ENCODE assay signal across 14 cellular contexts in the genomic region with DNA sequence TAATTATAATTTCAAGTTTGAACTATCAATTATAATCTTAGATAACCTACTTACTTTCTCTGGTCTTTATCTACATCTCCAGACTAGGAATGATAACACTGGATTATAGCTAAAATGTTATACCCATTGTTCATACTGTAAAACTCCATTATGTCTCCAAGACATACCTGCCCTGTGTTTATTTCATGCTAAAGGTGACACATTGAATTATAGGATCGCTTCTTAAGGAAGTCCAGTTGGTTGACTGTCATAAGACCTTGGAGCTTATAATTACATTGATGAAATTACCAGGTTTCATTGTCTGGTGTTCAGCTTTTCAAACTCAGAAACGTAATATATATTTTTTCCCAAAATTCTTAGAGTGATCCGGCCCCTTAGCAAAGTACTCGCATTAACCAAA. TPM values are rescaled to one million over a fixed set of nuclear protein-coding genes. Genes with fewer than 3 reads are reported as not detected.
DNase-seq lines count a peak whose midpoint lies in the region; ATAC-seq and TF ChIP-seq lines count a peak whose summit lies in the region.
"Had no signal": no experiment of that assay in that cellular context is flagged by ENCODE, and none has a peak within 500 bp of the region (broad histone marks: within the 10 kb centered on the region; RNA-seq: fewer than 3 reads in every experiment).

No MANE protein-coding gene starts in this region.

- H3K36me3 ChIP-seq in PC-9 (ENCODE audit: low read depth) (peaks cover 18% of the 10 kb centered on the region), mucosa of descending colon (ENCODE audit: low read depth) (no peaks in the 10 kb centered on the region), smooth muscle cell (ENCODE audit: low read depth) (no peaks in the 10 kb centered on the region)

- no peak for DNase-seq in HFFc6
- DNase-seq in PC-9, result no peak
- no peak for DNase-seq in mucosa of descending colon
- DNase-seq in smooth muscle cell (lab: John Stamatoyannopoulos, UW; ENCODE audit: unreplicated experiment), result no peak
- DNase-seq in NCI-H2196 (lab: John Stamatoyannopoulos, UW; ENCODE audit: unreplicated experiment), result no peak
- no peak for DNase-seq in activated T-cell treated with anti-CD3 and anti-CD28 coated beads, Interleukin-2, amount 50 U/mL, for 72 hours
- DNase-seq in lower leg skin (ENCODE audit: low spot score in 2 of 2), result no peak
- DNase-seq: CD8-positive, alpha-beta T cell; COR-L47; DND-41; GDM1; H7 had no signal

- H3K4me3 ChIP-seq in PC-9, result peak overlapping the region; percentile 73
- no peak overlapping the region for H3K4me3 ChIP-seq in mucosa of descending colon
- H3K4me3 ChIP-seq in smooth muscle cell, result no peak overlapping the region
- H3K4me3 ChIP-seq in lower leg skin (ENCODE audit: low read depth, poor library complexity, severe bottlenecking), result no peak overlapping the region
- H3K4me3 ChIP-seq: GM23338 had no signal

- H3K9me2 ChIP-seq in PC-9 (ENCODE audit: insufficient read depth), result no peaks in the 10 kb centered on the region

- CTCF ChIA-PET in PC-9 (lab: Charles Lee), result interaction anchor here (0.5 to 0.6 kb wide), 2 partner anchors 16 to 300 kb away, joined by 10 to 11 read pairs; no protein-coding TSS in a partner anchor

- H3K4me1 ChIP-seq in PC-9 (replicated peaks; ENCODE audit: insufficient read depth), result peaks cover 83% of the 10 kb centered on the region
- no peaks in the 10 kb centered on the region for H3K4me1 ChIP-seq in mucosa of descending colon (ENCODE audit: low read depth)
- H3K4me1 ChIP-seq in smooth muscle cell (ENCODE audit: low read depth), result no peaks in the 10 kb centered on the region

- H3K36me3 Mint-ChIP-seq in HFFc6 (ENCODE audit: low read depth), result peaks cover 34% of the 10 kb centered on the region
- H3K36me3 Mint-ChIP-seq in activated T-cell treated with anti-CD3 and anti-CD28 coated beads, Interleukin-2, amount 50 U/mL, for 72 hours (ENCODE audit: insufficient read depth in 2 of 2), result no peaks in the 10 kb centered on the region
- H3K36me3 Mint-ChIP-seq: CD14-positive monocyte; CD8-positive, alpha-beta T cell had no signal

- peak; percentile 54 for ATAC-seq in mucosa of descending colon
- no peak for ATAC-seq in activated T-cell treated with anti-CD3 and anti-CD28 coated beads, Interleukin-2, amount 50 U/mL, for 72 hours (replicated peaks in 1 of 2)
- ATAC-seq: CD8-positive, alpha-beta T cell; GM23338 had no signal

- H3F3A ChIP-seq in PC-9 (ENCODE audit: insufficient read depth, low read depth) (peaks cover 72% of the 10 kb centered on the region), smooth muscle cell (ENCODE audit: low read depth) (no peaks in the 10 kb centered on the region)

- H3K9me3 ChIP-seq in PC-9 (ENCODE audit: insufficient read depth, low read depth), result no peaks in the 10 kb centered on the region
- H3K9me3 ChIP-seq in mucosa of descending colon, result no peaks in the 10 kb centered on the region
- H3K9me3 ChIP-seq in smooth muscle cell (replicated peaks; ENCODE audit: low read depth), result no peaks in the 10 kb centered on the region

- peaks cover 4% of the 10 kb centered on the region; the same call in 1 of the 2 replicates for H3K27me3 Mint-ChIP-seq in HFFc6 (ENCODE audit: insufficient read depth)
- no peaks in the 10 kb centered on the region for H3K27me3 Mint-ChIP-seq in activated T-cell treated with anti-CD3 and anti-CD28 coated beads, Interleukin-2, amount 50 U/mL, for 72 hours (ENCODE audit: low read depth)

- peak overlapping the region; percentile 18; the same call in 1 of the 2 replicates for H3K27ac Mint-ChIP-seq in HFFc6
- H3K27ac Mint-ChIP-seq in activated T-cell treated with anti-CD3 and anti-CD28 coated beads, Interleukin-2, amount 50 U/mL, for 72 hours, result no peak overlapping the region
- H3K27ac Mint-ChIP-seq: CD8-positive, alpha-beta T cell; GM23338 had no signal

- TF ChIP-seq CTCF in HFFc6 (IDR thresholded peaks at IDR 0.05) (no peak), PC-9 (conservative IDR thresholded peaks at IDR 0.05) (no peak), mucosa of descending colon (IDR thresholded peaks at IDR 0.05) (no peak), smooth muscle cell (IDR thresholded peaks at IDR 0.05; ENCODE audit: borderline replicate concordance, insufficient read depth, poor library complexity, severe bottlenecking) (no peak), lower leg skin (IDR thresholded peaks at IDR 0.05) (no peak)

- H3K4me1 Mint-ChIP-seq in HFFc6 (ENCODE audit: low read depth), result peaks cover 82% of the 10 kb centered on the region
- peaks cover 23% of the 10 kb centered on the region for H3K4me1 Mint-ChIP-seq in activated T-cell treated with anti-CD3 and anti-CD28 coated beads, Interleukin-2, amount 50 U/mL, for 72 hours (ENCODE audit: low read depth)

- H3K27ac ChIP-seq in PC-9 (peak overlapping the region; percentile 95), smooth muscle cell (ENCODE audit: low read depth) (no peak overlapping the region)

- TF ChIP-seq POLR2A in lower leg skin (IDR thresholded peaks at IDR 0.05), result no peak

- H3K9me3 Mint-ChIP-seq in HFFc6, result no peaks in the 10 kb centered on the region
- H3K9me3 Mint-ChIP-seq in activated T-cell treated with anti-CD3 and anti-CD28 coated beads, Interleukin-2, amount 50 U/mL, for 72 hours, result no peaks in the 10 kb centered on the region
- H3K9me3 Mint-ChIP-seq: CD8-positive, alpha-beta T cell; GM23338 had no signal

- intact Hi-C loops in PC-9 (cut with micrococcal nuclease; ENCODE audit: unreplicated experiment) (no loop called here), mucosa of descending colon (cut with DNase I, micrococcal nuclease) (no loop called here), lower leg skin (cut with DNase I; ENCODE audit: low total_unique reads) (loop anchor here (10.0 kb wide), 1 partner anchor 64 kb away; no protein-coding TSS in a partner anchor)

- H3K9ac ChIP-seq in smooth muscle cell (ENCODE audit: low read depth), result no peak overlapping the region

- POLR2A ChIA-PET in PC-9 (lab: Charles Lee; ENCODE audit: unreplicated experiment), result no interaction called here

- H4K20me1 ChIP-seq in PC-9 (ENCODE audit: insufficient read depth), result no peaks in the 10 kb centered on the region
- no peaks in the 10 kb centered on the region for H4K20me1 ChIP-seq in smooth muscle cell (ENCODE audit: low read depth)

- peaks cover 68% of the 10 kb centered on the region for H3K79me2 ChIP-seq in PC-9 (ENCODE audit: low read depth)
- no peaks in the 10 kb centered on the region for H3K79me2 ChIP-seq in smooth muscle cell (ENCODE audit: low read depth)

- peak overlapping the region; percentile 91 for H3K4me2 ChIP-seq in PC-9
- no peak overlapping the region for H3K4me2 ChIP-seq in smooth muscle cell
- H3K4me2 ChIP-seq: GM23338 had no signal

- BruUV-seq in PC-9 (replicated peaks; lab: Mats Ljungman, UMichigan), result no TSS peak

- 97% methylated on average over 4 of the region's 4 CpGs for WGBS in smooth muscle cell (ENCODE audit: low lambda C conversion rate)
- 86 to 88% methylated on average over 4 of the region's 4 CpGs for WGBS in lower leg skin, 2 donors

- no peaks in the 10 kb centered on the region for H3K27me3 ChIP-seq in PC-9 (ENCODE audit: insufficient read depth, low read depth)
- no peaks in the 10 kb centered on the region for H3K27me3 ChIP-seq in smooth muscle cell (ENCODE audit: low read depth)

- H3K4me3 Mint-ChIP-seq in HFFc6, result no peak overlapping the region
- no peak overlapping the region for H3K4me3 Mint-ChIP-seq in activated T-cell treated with anti-CD3 and anti-CD28 coated beads, Interleukin-2, amount 50 U/mL, for 72 hours
- H3K4me3 Mint-ChIP-seq: CD14-positive monocyte; CD8-positive, alpha-beta T cell; GM23338 had no signal

- H2AFZ ChIP-seq in PC-9 (no peak overlapping the region), smooth muscle cell (ENCODE audit: low read depth) (no peak overlapping the region)
- H2AFZ ChIP-seq: GM23338 had no signal

RNA-seq across cellular contexts. Expression of a gene that starts 15.5 kb away (rescaled TPM):
- total RNA-seq in HFFc6 (2021; fragmentation: NEBNext Ultra II Directional; extraction: Animal tissue kit (Norgen Biotek cat#: 25700)), result 100 to 1,000 TPM; 220 to 297 (median 279) TPM
- 115 and 116 TPM in 2 replicates for total RNA-seq in PC-9 (2021)
- 10 to 100 TPM; 54.1 to 72.2 (median 62.3) TPM for total RNA-seq in mucosa of descending colon
- total RNA-seq in smooth muscle cell, result 41.2 and 54.3 TPM in 2 replicates
- 19.5 and 20.5 TPM in 2 replicates for polyA plus RNA-seq in smooth muscle cell
- 10 to 100 TPM; 73.5 to 85.6 TPM for total RNA-seq in activated T-cell treated with anti-CD3 and anti-CD28 coated beads, Interleukin-2, amount 50 U/mL, for 72 hours
- 10 to 100 TPM; 26.0 to 39.8 (median 33.1) TPM for total RNA-seq in lower leg skin

RNA-seq across cellular contexts. Expression of a gene that starts 18.7 kb away (rescaled TPM):
- total RNA-seq in HFFc6 (2021; fragmentation: NEBNext Ultra II Directional; extraction: Animal tissue kit (Norgen Biotek cat#: 25700)), result 10 to 100 TPM; 70.3 to 89.1 (median 80.1) TPM
- 3.9 and 4.1 TPM in 2 replicates for total RNA-seq in PC-9 (2021)
- 1 to 10 TPM in 1 of 3 donors, under 1 TPM in 2; 0.47 to 1.8 (median 0.93) TPM for total RNA-seq in mucosa of descending colon
- 0.13 TPM in 1 of 2 replicates, not detected in the other for total RNA-seq in smooth muscle cell
- 0.03 TPM in 1 of 2 replicates, not detected in the other for polyA plus RNA-seq in smooth muscle cell
- not detected for total RNA-seq in activated T-cell treated with anti-CD3 and anti-CD28 coated beads, Interleukin-2, amount 50 U/mL, for 72 hours
- under 1 TPM in 1 of 4 donors, not detected in 3; 0.52 TPM for total RNA-seq in lower leg skin
- total RNA-seq: CD8-positive, alpha-beta T cell; GM23338; H7 had no signal
- polyA plus RNA-seq: CD14-positive monocyte, GM23338 had no signal

Comparison
In these comparisons a context has a peak if more than half of its experiments do, and no peak if none do; other contexts are left out.
1. RNA of a gene that starts 18.7 kb away (total RNA-seq): 70.3 to 89.1 TPM in HFFc6; 3.9 to 4.1 TPM in PC-9, 0.47 to 1.8 TPM in mucosa of descending colon, 0.13 TPM in smooth muscle cell, not detected in activated T-cell treated with anti-CD3 and anti-CD28 coated beads, Interleukin-2, amount 50 U/mL, for 72 hours and 0.52 TPM in lower leg skin; every median in the first group is over 10 times any median in the second.